ENCODE assay signal across 35 cellular contexts in genomic region chr3:12100784-12101183, GRCh38. TPM values are rescaled to one million over a fixed set of nuclear protein-coding genes. Genes with fewer than 3 reads are reported as not detected.
"Had no signal": no experiment of that assay in that cellular context is flagged by ENCODE, and none has a peak within 500 bp of the region (broad histone marks: within the 10 kb centered on the region; RNA-seq: fewer than 3 reads in every experiment).

No MANE protein-coding gene starts in this region.

- H3K36me3 ChIP-seq: MG63 had no signal

- H3K27ac ChIP-seq: KMS-11 had no signal

- H3K9me3 ChIP-seq: MG63 had no signal

- H3K4me3 ChIP-seq: MG63 had no signal

- DNase-seq: Karpas-422, Kasumi-1, MG63, MM.1S, MV-4-11, NCI-H1048, NCI-H1092, NCI-H1092 treated with DMSO at 0.1 percent for 48 hours, NCI-H1105, NCI-H1105 treated with DMSO at 0.1 percent for 48 hours, NCI-H1417, NCI-H1417 treated with DMSO at 0.1 percent for 48 hours, NCI-H1436, NCI-H1436 treated with DMSO at 0.1 percent for 48 hours, NCI-H146, NCI-H1694, NCI-H1694 treated with DMSO at 0.1 percent for 48 hours, NCI-H187, NCI-H187 treated with DMSO at 0.1 percent for 48 hours, NCI-H1930, NCI-H2029, NCI-H2029 treated with DMSO at 0.1 percent for 48 hours, NCI-H2081, NCI-H2081 treated with DMSO at 0.1 percent for 48 hours, NCI-H2107, NCI-H2171, NCI-H2171 treated with DMSO at 0.1 percent for 48 hours, NCI-H2227 treated with DMSO at 0.1 percent for 48 hours, NCI-H226, NCI-H345, NCI-H446, NCI-H446 treated with DMSO at 0.1 percent for 48 hours, NCI-H510A had no signal

RNA-seq across cellular contexts. Expression of gene TIMP4, which starts 57.9 kb away (rescaled TPM):
- total RNA-seq: MCF 10A had no signal
